30 cellular contexts compared by ENCODE assay signal in the genomic region with DNA sequence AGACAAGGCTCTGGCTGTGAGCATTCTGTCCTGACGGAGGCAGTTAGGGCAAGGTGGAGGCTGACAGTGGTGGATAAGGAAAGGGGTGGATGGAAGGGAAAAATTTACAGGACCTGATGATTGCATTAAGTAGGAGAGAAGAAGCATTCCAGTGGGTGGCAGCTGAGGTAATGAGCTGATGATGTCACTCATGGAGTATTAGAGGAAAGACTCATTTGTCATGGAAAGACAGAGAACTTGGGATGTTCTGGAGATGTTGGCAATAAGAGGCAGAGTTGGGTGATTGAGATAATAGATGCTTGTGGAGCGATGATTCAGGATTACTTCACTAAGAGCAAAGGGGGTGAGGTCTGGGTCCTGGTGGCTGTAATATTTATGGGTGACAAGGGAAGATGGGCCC.
"Had no signal": no experiment of that assay in that cellular context is flagged by ENCODE, and none has a peak within 500 bp of the region (broad histone marks: within the 10 kb centered on the region; RNA-seq: fewer than 3 reads in every experiment).

No MANE protein-coding gene starts in this region.

- H3K4me2 ChIP-seq: hepatocyte had no signal

- FAIRE-seq: endothelial cell of umbilical vein, kidney, small intestine had no signal

- ATAC-seq: foreskin keratinocyte; gastroesophageal sphincter; heart left ventricle; left lobe of liver; mucosa of descending colon; natural killer cell treated with Interleukin-12 subunit alpha and Interleukin-12 subunit beta and Interleukin-15 and Interleukin-18, amount 100 ng/mL, for 72 hours; psoas muscle; right cardiac atrium; stimulated activated naive B cell treated with anti-CD40 and anti-IgM and Interleukin-4, amounts not matched to agents 10 μg/mL and 1 μg/mL and 100 μg/mL, for 72 hours; stimulated activated naive CD8-positive, alpha-beta T cell treated with anti-CD3 and anti-CD28 coated beads, Interleukin-15, amount 100 ng/mL, for 72 hours had no signal

- H3K27me3 ChIP-seq: esophagus muscularis mucosa, foreskin keratinocyte, heart left ventricle, hepatocyte, ovary, thyroid gland had no signal

- DNase-seq: dermis blood vessel endothelial cell; effector memory CD4-positive, alpha-beta T cell; foreskin keratinocyte; heart left ventricle; kidney; mucosa of descending colon; naive B cell; ovary; posterior cingulate gyrus; psoas muscle; right cardiac atrium; small intestine; stimulated activated CD4-positive, alpha-beta T cell treated with anti-CD3 and anti-CD28 coated beads, Interleukin-15, amount 100 ng/mL, for 24 hours; stimulated activated CD4-positive, alpha-beta T cell treated with anti-CD3 and anti-CD28 coated beads, Interleukin-2, amount 100 ng/mL, for 48 hours; stimulated activated naive B cell treated with anti-CD40 and anti-IgM and Interleukin-4, amounts not matched to agents 10 μg/mL and 1 μg/mL and 100 μg/mL, for 72 hours; stimulated activated naive CD8-positive, alpha-beta T cell treated with anti-CD3 and anti-CD28 coated beads, Interleukin-15, amount 100 ng/mL, for 72 hours; thyroid gland had no signal

- H3K4me3 ChIP-seq: coronary artery, esophagus muscularis mucosa, gastroesophageal sphincter, heart left ventricle, hepatocyte, lung, mucosa of descending colon, ovary, psoas muscle, thyroid gland had no signal

- H3K27ac ChIP-seq: coronary artery, esophagus muscularis mucosa, foreskin keratinocyte, gastroesophageal sphincter, heart left ventricle, hepatocyte, neutrophil, ovary, psoas muscle, thyroid gland had no signal

- H3K9me3 Mint-ChIP-seq: memory B cell; mesothelial cell of epicardium; natural killer cell treated with Interleukin-12 subunit alpha and Interleukin-12 subunit beta and Interleukin-15 and Interleukin-18, amount 100 ng/mL, for 72 hours; stimulated activated naive B cell treated with anti-CD40 and anti-IgM and Interleukin-4, amounts not matched to agents 10 μg/mL and 1 μg/mL and 100 μg/mL, for 72 hours; stimulated activated naive CD8-positive, alpha-beta T cell treated with anti-CD3 and anti-CD28 coated beads, Interleukin-15, amount 100 ng/mL, for 72 hours had no signal

- H3K36me3 ChIP-seq: esophagus muscularis mucosa, gastroesophageal sphincter, heart left ventricle, neutrophil, ovary, thyroid gland had no signal

- H3K4me1 ChIP-seq: esophagus muscularis mucosa, foreskin keratinocyte, gastroesophageal sphincter, psoas muscle, thyroid gland had no signal

- H3K79me2 ChIP-seq: hepatocyte had no signal

- H2AFZ ChIP-seq: hepatocyte had no signal

- H3K4me3 Mint-ChIP-seq: memory B cell; mesothelial cell of epicardium; naive B cell; natural killer cell treated with Interleukin-12 subunit alpha and Interleukin-12 subunit beta and Interleukin-15 and Interleukin-18, amount 100 ng/mL, for 72 hours; neural crest cell; stimulated activated naive B cell treated with anti-CD40 and anti-IgM and Interleukin-4, amounts not matched to agents 10 μg/mL and 1 μg/mL and 100 μg/mL, for 72 hours; stimulated activated naive CD8-positive, alpha-beta T cell treated with anti-CD3 and anti-CD28 coated beads, Interleukin-15, amount 100 ng/mL, for 72 hours; type B pancreatic cell had no signal

- H3K4me1 Mint-ChIP-seq: memory B cell; mesothelial cell of epicardium; naive B cell; neural crest cell; stimulated activated naive B cell treated with anti-CD40 and anti-IgM and Interleukin-4, amounts not matched to agents 10 μg/mL and 1 μg/mL and 100 μg/mL, for 72 hours; stimulated activated naive CD8-positive, alpha-beta T cell treated with anti-CD3 and anti-CD28 coated beads, Interleukin-15, amount 100 ng/mL, for 72 hours had no signal

- H3K9me3 ChIP-seq: esophagus muscularis mucosa, gastroesophageal sphincter, heart left ventricle, mucosa of descending colon, neutrophil, ovary, psoas muscle, thyroid gland had no signal

- H3K27ac Mint-ChIP-seq: memory B cell; mesothelial cell of epicardium; natural killer cell treated with Interleukin-12 subunit alpha and Interleukin-12 subunit beta and Interleukin-15 and Interleukin-18, amount 100 ng/mL, for 72 hours; stimulated activated naive B cell treated with anti-CD40 and anti-IgM and Interleukin-4, amounts not matched to agents 10 μg/mL and 1 μg/mL and 100 μg/mL, for 72 hours; stimulated activated naive CD8-positive, alpha-beta T cell treated with anti-CD3 and anti-CD28 coated beads, Interleukin-15, amount 100 ng/mL, for 72 hours; type B pancreatic cell had no signal

- H3K36me3 Mint-ChIP-seq: memory B cell; mesothelial cell of epicardium; naive B cell; natural killer cell treated with Interleukin-12 subunit alpha and Interleukin-12 subunit beta and Interleukin-15 and Interleukin-18, amount 100 ng/mL, for 72 hours; stimulated activated naive B cell treated with anti-CD40 and anti-IgM and Interleukin-4, amounts not matched to agents 10 μg/mL and 1 μg/mL and 100 μg/mL, for 72 hours; type B pancreatic cell had no signal
